ENCODE assay signal across 8 cellular contexts in the genomic region with DNA sequence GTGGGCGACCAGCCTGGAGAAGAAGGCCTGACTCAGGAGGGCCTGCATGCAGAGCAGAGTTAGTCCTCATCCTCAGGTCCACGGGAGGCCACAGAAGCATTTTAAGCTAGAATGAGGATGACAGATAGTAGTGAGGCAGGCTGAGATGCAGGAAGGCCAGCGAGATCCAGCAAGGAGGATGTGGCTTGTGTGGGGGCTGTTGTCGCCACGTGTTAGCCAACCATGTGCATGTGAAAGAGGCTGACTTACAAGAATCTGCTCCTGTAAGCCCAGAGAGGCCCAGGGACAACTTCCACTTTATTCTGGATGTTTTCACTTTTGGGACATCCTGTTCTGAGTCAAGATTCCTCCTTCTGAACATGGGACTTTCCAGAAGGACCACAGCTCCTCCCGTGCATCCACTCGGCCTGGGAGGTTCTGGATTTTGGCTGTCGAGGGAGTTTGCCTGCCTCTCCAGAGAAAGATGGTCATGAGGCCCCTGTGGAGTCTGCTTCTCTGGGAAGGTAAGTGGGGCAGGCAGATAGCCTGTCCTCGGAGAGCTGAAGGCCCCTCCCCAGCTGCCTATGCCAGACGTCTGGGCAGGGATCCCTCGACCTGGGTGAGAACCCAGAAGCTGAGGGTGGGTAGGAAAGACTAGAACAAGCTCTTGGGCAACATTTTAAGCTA.
DNase-seq lines count a peak whose midpoint lies in the region; ATAC-seq and TF ChIP-seq lines count a peak whose summit lies in the region.

Gene SLAMF8 (plus strand): TSS at position 438 of the 666 bp plus-strand sequence. CDS start 26 bp downstream, at position 464.

- H2AFZ ChIP-seq in MM.1S (ENCODE audit: low read length): no peak within 1 kb of the TSS

- DNase-seq in T-helper 1 cell (peak in 3 of 5 donors; percentile 22 to 80 (median 23)), coronary artery (ENCODE audit: low spot score) (no peak), SW 1271 (lab: John Stamatoyannopoulos, UW) (no peak), middle frontal gyrus (ENCODE audit: extremely low spot score, low spot score) (no peak), MM.1S (no peak), cerebellar cortex (ENCODE audit: low spot score) (no peak)
- peak; percentile 65 for DNase-seq in stimulated activated CD4-positive, alpha-beta T cell treated with anti-CD3 and anti-CD28 coated beads, Interleukin-15, amount 100 ng/mL, for 24 hours

- no peak within 1 kb of the TSS for H3K4me2 ChIP-seq in MM.1S (ENCODE audit: low read depth, low read length)

- TF ChIP-seq CTCF in coronary artery (IDR thresholded peaks at IDR 0.05) (no peak), MM.1S (IDR thresholded peaks at IDR 0.05; ENCODE audit: low read length) (no peak)

- no peaks in the 10 kb centered on the region for H3K9me2 ChIP-seq in MM.1S (replicated peaks; ENCODE audit: insufficient read depth, low read length)

- peak; percentile 54 for ATAC-seq in GM18511 (IDR thresholded peaks at IDR 0.05; ENCODE audit: unreplicated experiment)

- H3K27ac ChIP-seq in coronary artery: peak within 1 kb of the TSS in 1 of 2 donors; percentile 45
- H3K27ac ChIP-seq in MM.1S (ENCODE audit: low read length): no peak within 1 kb of the TSS

- H3K9ac ChIP-seq in MM.1S (ENCODE audit: low read length): no peak within 1 kb of the TSS

- peaks cover 20% of the 10 kb centered on the region for H3K4me1 ChIP-seq in MM.1S (ENCODE audit: low read length)

- no peaks in the 10 kb centered on the region for H4K20me1 ChIP-seq in MM.1S (ENCODE audit: insufficient read depth, low read length)

- H3K36me3 ChIP-seq in MM.1S (replicated peaks; ENCODE audit: insufficient read depth, low read length): no peaks in the 10 kb centered on the region

- peak within 1 kb of the TSS; percentile 42 for H3K4me3 ChIP-seq in coronary artery
- H3K4me3 ChIP-seq in MM.1S (ENCODE audit: low read length): no peak within 1 kb of the TSS

- no peaks in the 10 kb centered on the region for H3K27me3 ChIP-seq in MM.1S (replicated peaks; ENCODE audit: insufficient read depth, low read length)

- H3K79me2 ChIP-seq in MM.1S (ENCODE audit: low read length): no peaks in the 10 kb centered on the region

- H3F3A ChIP-seq in MM.1S (ENCODE audit: insufficient read depth, low read length): peaks cover 5% of the 10 kb centered on the region; the same call in 1 of the 2 replicates

- H3K9me3 ChIP-seq in MM.1S (replicated peaks; ENCODE audit: insufficient read depth, low read length): no peaks in the 10 kb centered on the region

Comparison
In these comparisons a context has a peak if more than half of its experiments do, and no peak if none do; other contexts are left out.
1. DNase-seq: peak in T-helper 1 cell (3 of 5) and stimulated activated CD4-positive, alpha-beta T cell treated with anti-CD3 and anti-CD28 coated beads, Interleukin-15, amount 100 ng/mL, for 24 hours (single experiment); none in coronary artery (single experiment), SW 1271 (0 of 2), middle frontal gyrus (single experiment), MM.1S (single experiment) and cerebellar cortex (single experiment).